In genomic region chr5:155485344-155485743, GRCh38 we compare ENCODE assay signal across 19 cellular contexts.
"Had no signal": no experiment of that assay in that cellular context is flagged by ENCODE, and none has a peak within 500 bp of the region (broad histone marks: within the 10 kb centered on the region; RNA-seq: fewer than 3 reads in every experiment).

No MANE protein-coding gene starts in this region.

- H3K4me3 ChIP-seq: body of pancreas, colonic mucosa, lung, psoas muscle, testis had no signal

- H3K4me1 ChIP-seq: body of pancreas, colonic mucosa, psoas muscle, testis had no signal

- H3K9me3 ChIP-seq: body of pancreas, colonic mucosa, psoas muscle, testis had no signal

- ATAC-seq: activated CD8-positive, alpha-beta memory T cell treated with anti-CD3 and anti-CD28 coated beads, Interleukin-2, amount 10 ng/mL, durations not matched to agents 7 days and 5 days; activated naive CD4-positive, alpha-beta T cell treated with anti-CD3 and anti-CD28 coated beads, Interleukin-2, amount 50 U/mL, for 72 hours; body of pancreas; esophagus mucosa; left colon; psoas muscle; sciatic nerve; stimulated activated naive CD8-positive, alpha-beta T cell treated with anti-CD3 and anti-CD28 coated beads, Interleukin-15, amount 100 ng/mL, for 72 hours had no signal

- DNase-seq: activated CD4-positive, alpha-beta memory T cell treated with anti-CD3 and anti-CD28 coated beads for 36 hours; activated CD8-positive, alpha-beta memory T cell treated with anti-CD3 and anti-CD28 coated beads, Interleukin-2, amount 10 ng/mL, durations not matched to agents 7 days and 5 days; activated effector memory CD4-positive, alpha-beta T cell treated with anti-CD3 and anti-CD28 coated beads, Interleukin-2, amount 50 U/mL, for 16 hours; activated T-cell treated with anti-CD3 and anti-CD28 coated beads, Interleukin-2, amount 50 U/mL, for 1 hour; body of pancreas; central memory CD4-positive, alpha-beta T cell; colonic mucosa; glutamatergic neuron; immature natural killer cell; left colon; psoas muscle; stimulated activated CD4-positive, alpha-beta T cell treated with anti-CD3 and anti-CD28 coated beads, Interleukin-1b, Interleukin-23, amount 100 ng/mL, for 48 hours; stimulated activated naive CD8-positive, alpha-beta T cell treated with anti-CD3 and anti-CD28 coated beads, Interleukin-15, amount 100 ng/mL, for 72 hours; T-helper 1 cell; testis had no signal

- H3K36me3 ChIP-seq: colonic mucosa had no signal

- H3K27ac ChIP-seq: body of pancreas, colonic mucosa, psoas muscle, testis had no signal

- H3K27me3 ChIP-seq: body of pancreas, colonic mucosa, testis had no signal
